In genomic region chr6:122825180-122825579, GRCh38 we compare ENCODE assay signal across 22 cellular contexts. TPM values are rescaled to one million over a fixed set of nuclear protein-coding genes. Genes with fewer than 3 reads are reported as not detected.
"Had no signal": no experiment of that assay in that cellular context is flagged by ENCODE, and none has a peak within 500 bp of the region (broad histone marks: within the 10 kb centered on the region; RNA-seq: fewer than 3 reads in every experiment).

No MANE protein-coding gene starts in this region.

- H3K4me3 ChIP-seq: coronary artery, esophagus squamous epithelium, left lung, mucosa of descending colon, skin epidermis, tibial artery, uterus had no signal

- H3K4me1 Mint-ChIP-seq: activated naive CD8-positive, alpha-beta T cell treated with anti-CD3 and anti-CD28 coated beads, Interleukin-2, amount 50 U/mL, for 24 hours; activated T-helper 17 cell treated with anti-CD3 and anti-CD28 coated beads, Interleukin-2, amount 50 U/mL, for 72 hours; naive thymus-derived CD4-positive, alpha-beta T cell; stimulated activated naive B cell treated with anti-CD40 and anti-IgM and Interleukin-4, amounts not matched to agents 10 μg/mL and 1 μg/mL and 100 μg/mL, for 72 hours had no signal

- H3K9me3 Mint-ChIP-seq: activated naive CD8-positive, alpha-beta T cell treated with anti-CD3 and anti-CD28 coated beads, Interleukin-2, amount 50 U/mL, for 24 hours; naive thymus-derived CD4-positive, alpha-beta T cell; stimulated activated naive B cell treated with anti-CD40 and anti-IgM and Interleukin-4, amounts not matched to agents 10 μg/mL and 1 μg/mL and 100 μg/mL, for 72 hours had no signal

- H3K9me3 ChIP-seq: esophagus squamous epithelium, left lung, mucosa of descending colon, tibial artery, uterus had no signal

- H3K36me3 Mint-ChIP-seq: naive thymus-derived CD4-positive, alpha-beta T cell; stimulated activated naive B cell treated with anti-CD40 and anti-IgM and Interleukin-4, amounts not matched to agents 10 μg/mL and 1 μg/mL and 100 μg/mL, for 72 hours had no signal

- H3K4me1 ChIP-seq: esophagus squamous epithelium, left lung, tibial artery, uterus had no signal

- DNase-seq: activated CD4-positive, alpha-beta T cell treated with anti-CD3 and anti-CD28 coated beads, Interleukin-2, amount 50 U/mL, for 4 hours; activated CD4-positive, CD25-positive, alpha-beta regulatory T cell treated with anti-CD3 and anti-CD28 coated beads, Interleukin-2, amount 50 U/mL, for 72 hours; activated naive CD4-positive, alpha-beta T cell treated with Interleukin-2 at 50 U/mL for 16 hours; activated naive CD8-positive, alpha-beta T cell treated with anti-CD3 and anti-CD28 coated beads, Interleukin-2, amount 50 U/mL, for 24 hours; esophagus squamous epithelium; hippocampal formation; kidney; left lung; mammary epithelial cell; mucosa of descending colon; naive thymus-derived CD4-positive, alpha-beta T cell; stimulated activated CD4-positive, alpha-beta T cell treated with anti-CD3 and anti-CD28 coated beads, Interleukin-15, amount 100 ng/mL, for 24 hours; stimulated activated CD4-positive, alpha-beta T cell treated with anti-CD3 and anti-CD28 coated beads, Interleukin-4, amount 100 ng/mL, for 1 hour; stimulated activated naive B cell treated with anti-CD40 and anti-IgM and Interleukin-4, amounts not matched to agents 10 μg/mL and 1 μg/mL and 100 μg/mL, for 72 hours; tibial artery; uterus had no signal

- ATAC-seq: activated naive CD8-positive, alpha-beta T cell treated with anti-CD3 and anti-CD28 coated beads, Interleukin-2, amount 50 U/mL, for 24 hours; activated T-helper 17 cell treated with anti-CD3 and anti-CD28 coated beads, Interleukin-2, amount 50 U/mL, for 72 hours; left lung; mucosa of descending colon; naive thymus-derived CD4-positive, alpha-beta T cell; stimulated activated naive B cell treated with anti-CD40 and anti-IgM and Interleukin-4, amounts not matched to agents 10 μg/mL and 1 μg/mL and 100 μg/mL, for 72 hours had no signal

- H3K4me3 Mint-ChIP-seq: activated naive CD8-positive, alpha-beta T cell treated with anti-CD3 and anti-CD28 coated beads, Interleukin-2, amount 50 U/mL, for 24 hours; activated T-helper 17 cell treated with anti-CD3 and anti-CD28 coated beads, Interleukin-2, amount 50 U/mL, for 72 hours; naive thymus-derived CD4-positive, alpha-beta T cell; stimulated activated naive B cell treated with anti-CD40 and anti-IgM and Interleukin-4, amounts not matched to agents 10 μg/mL and 1 μg/mL and 100 μg/mL, for 72 hours had no signal

- H3K36me3 ChIP-seq: esophagus squamous epithelium, left lung, tibial artery, uterus had no signal

- H3K27ac Mint-ChIP-seq: activated naive CD8-positive, alpha-beta T cell treated with anti-CD3 and anti-CD28 coated beads, Interleukin-2, amount 50 U/mL, for 24 hours; activated T-helper 17 cell treated with anti-CD3 and anti-CD28 coated beads, Interleukin-2, amount 50 U/mL, for 72 hours; naive thymus-derived CD4-positive, alpha-beta T cell; stimulated activated naive B cell treated with anti-CD40 and anti-IgM and Interleukin-4, amounts not matched to agents 10 μg/mL and 1 μg/mL and 100 μg/mL, for 72 hours had no signal

- H3K27me3 Mint-ChIP-seq: activated naive CD8-positive, alpha-beta T cell treated with anti-CD3 and anti-CD28 coated beads, Interleukin-2, amount 50 U/mL, for 24 hours; stimulated activated naive B cell treated with anti-CD40 and anti-IgM and Interleukin-4, amounts not matched to agents 10 μg/mL and 1 μg/mL and 100 μg/mL, for 72 hours had no signal

- H3K27ac ChIP-seq: coronary artery, esophagus squamous epithelium, left lung, skin epidermis, tibial artery, uterus had no signal

- H3K27me3 ChIP-seq: esophagus squamous epithelium, left lung, tibial artery, uterus had no signal

RNA-seq across cellular contexts. Expression of gene FABP7, which starts 45.7 kb away (rescaled TPM):
- total RNA-seq: activated T-helper 17 cell treated with anti-CD3 and anti-CD28 coated beads, Interleukin-2, amount 50 U/mL, for 72 hours; cardiac septum; esophagus squamous epithelium; fibroblast of villous mesenchyme; glomerular endothelial cell; kidney; left lung; mammary epithelial cell; mucosa of descending colon; naive thymus-derived CD4-positive, alpha-beta T cell had no signal
